ENCODE assay signal across 8 cellular contexts in the genomic region with DNA sequence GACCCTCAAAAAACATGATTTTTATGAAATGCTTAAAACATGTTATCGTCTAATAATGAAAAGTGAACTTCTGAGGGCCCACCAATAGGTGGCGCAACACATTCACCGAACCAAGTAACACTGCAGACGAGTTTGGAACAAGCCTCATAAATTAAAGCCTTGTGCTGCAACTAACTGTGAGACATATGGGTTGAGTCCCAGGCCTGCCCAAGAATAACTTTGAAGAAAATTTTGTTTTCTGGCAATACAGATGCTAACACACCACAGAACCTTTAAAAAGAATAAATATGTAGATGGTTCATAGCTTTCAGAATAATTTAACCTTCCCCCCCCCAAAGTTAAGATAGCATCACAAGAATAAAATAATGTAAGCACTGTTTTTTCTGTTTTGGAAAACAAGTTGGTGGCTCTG.
DNase-seq lines count a peak whose midpoint lies in the region; ATAC-seq, FAIRE-seq and TF ChIP-seq lines count a peak whose summit lies in the region.

No MANE protein-coding gene starts in this region.

- intact Hi-C loops in GM12878 (cut with micrococcal nuclease; ENCODE audit: unreplicated experiment), result loop anchor here (1.0 to 10.0 kb wide), 9 partner anchors 106 to 1558 kb away; no protein-coding TSS in a partner anchor

- CTCF ChIA-PET in GM12878 (lab: Yijun Ruan, JAX), result interaction anchor here (0.7 to 2.7 kb wide), 38 partner anchors 12 to 1911 kb away, joined by 3 to 15 read pairs (median 3); no protein-coding TSS in a partner anchor

- ATAC-seq in GM18861 (IDR thresholded peaks at IDR 0.05; ENCODE audit: unreplicated experiment) (peak; percentile 57), T-helper 17 cell (peak; percentile 50), GM12878 (peak; percentile 86), HG03521 (IDR thresholded peaks at IDR 0.05; ENCODE audit: unreplicated experiment) (no peak)

- no peak overlapping the region for H3K4me3 Mint-ChIP-seq in T-helper 17 cell

- H2AFZ ChIP-seq in GM12878 (ENCODE audit: control insufficient read depth, low read depth, low read length), result no peak overlapping the region

- peaks cover 13% of the 10 kb centered on the region for H3K27me3 Mint-ChIP-seq in T-helper 17 cell

- H3K27ac ChIP-seq in GM12878 (ENCODE audit: control insufficient read depth, insufficient read depth), result no peak overlapping the region

- no peak overlapping the region for H3K9ac ChIP-seq in GM12878 (ENCODE audit: control insufficient read depth, insufficient read depth, low read length)

- no peaks in the 10 kb centered on the region for H4K20me1 ChIP-seq in GM12878 (ENCODE audit: control insufficient read depth, insufficient read depth)

- TF ChIP-seq EP300 in GM12878 (IDR thresholded peaks at IDR 0.05; ENCODE audit: borderline replicate concordance in 1 of 2, control insufficient read depth in 1 of 2, low read depth in 2 of 2, low read length in 2 of 2), result no peak

- no peaks in the 10 kb centered on the region for H3K36me3 Mint-ChIP-seq in T-helper 17 cell (ENCODE audit: low read depth)

- DNase-seq in AG08395 (ENCODE audit: low spot score), result peak; percentile 72
- DNase-seq in NCI-H146 (lab: John Stamatoyannopoulos, UW), result peak; percentile 70
- DNase-seq in T-helper 17 cell, result peak; percentile 10 to 37 (median 26)
- peak; percentile 16 for DNase-seq in GM12878 (ENCODE audit: low read depth, low spot score)
- DNase-seq in inferior parietal cortex (ENCODE audit: extremely low spot score), result peak; percentile 84
- DNase-seq in stimulated activated CD4-positive, alpha-beta T cell treated with anti-CD3 and anti-CD28 coated beads, Interleukin-1b, Interleukin-23, amount 100 ng/mL, for 1 hour (ENCODE audit: low read depth in 2 of 2), result peak; percentile 22 to 28

- TF ChIP-seq POLR2A in GM12878 (IDR thresholded peaks at IDR 0.05; ENCODE audit: low read depth, low read length), result no peak

- under 1% methylated on average over 4 of the region's 4 CpGs for WGBS in GM12878 (ENCODE audit: insufficient coverage, insufficient replicate concordance, low lambda C conversion rate, missing lambda C conversion rate)

- no peak overlapping the region for H3K27ac Mint-ChIP-seq in T-helper 17 cell

- H3K36me3 ChIP-seq in GM12878 (ENCODE audit: control insufficient read depth in 2 of 2, insufficient read depth in 2 of 2, low read length in 1 of 2), result no peaks in the 10 kb centered on the region

- peak; percentile 85 for TF ChIP-seq RAD21 in GM12878 (IDR thresholded peaks at IDR 0.05; ENCODE audit: insufficient read depth, low read depth, low read length)

- H3K4me1 Mint-ChIP-seq in T-helper 17 cell, result no peaks in the 10 kb centered on the region

- no TSS peak for BruUV-seq in GM12878 (replicated peaks; lab: Mats Ljungman, UMichigan)

- H3K4me1 ChIP-seq in GM12878 (ENCODE audit: control insufficient read depth, insufficient read depth, low read length), result no peaks in the 10 kb centered on the region

- no peaks in the 10 kb centered on the region for H3K9me3 ChIP-seq in T-helper 17 cell (ENCODE audit: control insufficient read depth, low read length, poor library complexity, severe bottlenecking)
- no peaks in the 10 kb centered on the region for H3K9me3 ChIP-seq in GM12878 (replicated peaks; ENCODE audit: control insufficient read depth, insufficient read depth, low read length)

- POLR2A ChIA-PET in GM12878 (lab: Charles Lee), result interaction anchor here (1.3 kb wide), 1 partner anchor 10 kb away, joined by 3 read pairs; no protein-coding TSS in a partner anchor

- TF ChIP-seq CTCF in GM12878 (IDR thresholded peaks at IDR 0.05 in 2 of 3, conservative IDR thresholded peaks at IDR 0.05 in 1 of 3; ENCODE audit: control insufficient read depth in 2 of 3, extremely low read depth in 1 of 3, insufficient read depth in 1 of 3, low read depth in 3 of 3, low read length in 3 of 3), result peak; percentile 77 to 96 (median 88)

- SMC1A ChIA-PET in GM12878 (lab: Charles Lee; ENCODE audit: uncharacterized antibody, unreplicated experiment), result interaction anchor here (0.7 to 2.4 kb wide), 22 partner anchors 10 to 1561 kb away, joined by 3 to 15 read pairs (median 4); no protein-coding TSS in a partner anchor

- in situ Hi-C loops in GM12878 (cut with MboI), result no loop called here

- RAD21 ChIA-PET in GM12878 (lab: Charles Lee; ENCODE audit: unreplicated experiment), result interaction anchor here (0.8 to 1.6 kb wide), 16 partner anchors 10 to 1485 kb away, joined by 3 to 7 read pairs (median 4); no protein-coding TSS in a partner anchor

- no peaks in the 10 kb centered on the region for H3K27me3 ChIP-seq in GM12878 (replicated peaks in 1 of 2; ENCODE audit: control insufficient read depth in 2 of 2, insufficient read depth in 2 of 2, low read length in 1 of 2)

- H3K4me2 ChIP-seq in GM12878 (ENCODE audit: control insufficient read depth, insufficient read depth), result no peak overlapping the region

- FAIRE-seq in GM12878 (lab: Jason Lieb, UNC), result peak; percentile 98

- no peak overlapping the region for H3K4me3 ChIP-seq in GM12878

- H3K79me2 ChIP-seq in GM12878 (ENCODE audit: control insufficient read depth, insufficient read depth, low read length), result no peaks in the 10 kb centered on the region

TF ChIP-seq in GM12878, 131 proteins besides CTCF, POLR2A, EP300 and RAD21:
- peak; percentile 69; the same call in 1 of the 2 replicates for TF ChIP-seq SMC3 (IDR thresholded peaks at IDR 0.05; ENCODE audit: borderline replicate concordance, low read length)
- TF ChIP-seq ESRRA (IDR thresholded peaks at IDR 0.05; ENCODE audit: low read length), result no peak

Comparison
In these comparisons a context has a peak if more than half of its experiments do, and no peak if none do; other contexts are left out.
1. DNase-seq: peak in every context shown above with its lines; median percentile 84 in inferior parietal cortex; 72 in AG08395; 70 in NCI-H146; 26 in T-helper 17 cell; 25 in stimulated activated CD4-positive, alpha-beta T cell treated with anti-CD3 and anti-CD28 coated beads, Interleukin-1b, Interleukin-23, amount 100 ng/mL, for 1 hour; 16 in GM12878.